In genomic region chr13:84812789-84813188, GRCh38 we compare ENCODE assay signal across 19 cellular contexts.
"Had no signal": no experiment of that assay in that cellular context is flagged by ENCODE, and none has a peak within 500 bp of the region (broad histone marks: within the 10 kb centered on the region; RNA-seq: fewer than 3 reads in every experiment).

No MANE protein-coding gene starts in this region.

- H3K9ac ChIP-seq: KMS-11 had no signal

- H3K4me2 ChIP-seq: KMS-11 had no signal

- H3K27ac ChIP-seq: HL-60, KMS-11, RWPE1, SJCRH30 had no signal

- H3K4me1 ChIP-seq: SJCRH30 had no signal

- H3K4me3 ChIP-seq: SJCRH30 had no signal

- FAIRE-seq: HTR-8/SVneo had no signal

- H3K9me3 ChIP-seq: SJCRH30 had no signal

- H3K27me3 ChIP-seq: SJCRH30 had no signal

- H3K36me3 ChIP-seq: SJCRH30 had no signal

- DNase-seq: Kasumi-1, MM.1S, NCI-H1092 treated with DMSO at 0.1 percent for 48 hours, NCI-H1436, NCI-H187, NCI-H2029, NCI-H2081 treated with DMSO at 0.1 percent for 48 hours, NCI-H2171, NCI-H226, NCI-H446, NCI-H510A, NCI-H524 treated with DMSO at 0.1 percent for 48 hours, NCI-H69, SHP77 treated with DMSO at 0.1 percent for 48 hours, SJCRH30 had no signal
